In genomic region chr12:15152456-15152855, GRCh38 we compare ENCODE assay signal across 10 cellular contexts.
DNase-seq lines count a peak whose midpoint lies in the region; ATAC-seq and TF ChIP-seq lines count a peak whose summit lies in the region.
"Had no signal": no experiment of that assay in that cellular context is flagged by ENCODE, and none has a peak within 500 bp of the region (broad histone marks: within the 10 kb centered on the region; RNA-seq: fewer than 3 reads in every experiment).

No MANE protein-coding gene starts in this region.

- DNase-seq in NCI-H524 (lab: John Stamatoyannopoulos, UW) (peak; percentile 2 to 6), NCI-H524 treated with DMSO at 0.1 percent for 48 hours (lab: John Stamatoyannopoulos, UW) (no peak), esophagus muscularis mucosa (ENCODE audit: extremely low spot score) (no peak), vagina (ENCODE audit: extremely low spot score in 2 of 2) (no peak), NCI-H2107 (lab: John Stamatoyannopoulos, UW) (no peak)
- no peak for DNase-seq in activated CD4-positive, alpha-beta T cell treated with anti-CD3 and anti-CD28 coated beads, Interleukin-2, amount 50 U/mL, for 48 hours
- DNase-seq: activated T-cell treated with anti-CD3 and anti-CD28 coated beads, Interleukin-2, amount 50 U/mL, for 4 hours; colonic mucosa had no signal

- TF ChIP-seq POLR2A in esophagus muscularis mucosa (IDR thresholded peaks at IDR 0.05; ENCODE audit: low read depth), result no peak
- TF ChIP-seq POLR2A in vagina (IDR thresholded peaks at IDR 0.05), result no peak

- TF ChIP-seq EP300 in esophagus muscularis mucosa (IDR thresholded peaks at IDR 0.05), result no peak

- H3K9me3 ChIP-seq in esophagus muscularis mucosa (no peaks in the 10 kb centered on the region), muscle layer of duodenum (ENCODE audit: control insufficient read depth in 1 of 2, low read length in 2 of 2) (no peaks in the 10 kb centered on the region), vagina (no peaks in the 10 kb centered on the region)
- H3K9me3 ChIP-seq: colonic mucosa had no signal

- ATAC-seq in HG02840 (IDR thresholded peaks at IDR 0.05; ENCODE audit: low FRiP score, unreplicated experiment), result no peak
- ATAC-seq: activated T-cell treated with anti-CD3 and anti-CD28 coated beads, Interleukin-2, amount 50 U/mL, for 4 hours had no signal

- H3K4me1 ChIP-seq in esophagus muscularis mucosa (peaks cover 12 to 49% (median 36%) of the 10 kb centered on the region in 4 donors), muscle layer of duodenum (ENCODE audit: control insufficient read depth in 1 of 2, insufficient read depth in 2 of 2, low read length in 2 of 2) (peaks cover 15 to 36% of the 10 kb centered on the region in 2 donors), vagina (peaks cover 47% of the 10 kb centered on the region)
- H3K4me1 ChIP-seq: colonic mucosa had no signal

- H3K4me3 ChIP-seq in esophagus muscularis mucosa (no peak overlapping the region), muscle layer of duodenum (ENCODE audit: low read depth in 1 of 2, low read length in 2 of 2) (no peak overlapping the region), vagina (no peak overlapping the region)
- H3K4me3 ChIP-seq: colonic mucosa had no signal

- no peaks in the 10 kb centered on the region for H3K27me3 ChIP-seq in esophagus muscularis mucosa
- no peaks in the 10 kb centered on the region for H3K27me3 ChIP-seq in muscle layer of duodenum (ENCODE audit: low read depth, low read length)
- H3K27me3 ChIP-seq in vagina, result no peaks in the 10 kb centered on the region
- H3K27me3 ChIP-seq: colonic mucosa had no signal

- H3K27ac ChIP-seq in esophagus muscularis mucosa (replicated peaks in 1 of 4) (peak overlapping the region in 3 of 4 donors; percentile 22 to 33 (median 31)), muscle layer of duodenum (ENCODE audit: low read length) (peak overlapping the region; percentile 71), vagina (peak overlapping the region; percentile 73)
- H3K27ac ChIP-seq: colonic mucosa had no signal

- intact Hi-C loops in esophagus muscularis mucosa (cut with DNase I) (loop anchor here (10.0 kb wide), 2 partner anchors 148 to 308 kb away; partner anchors contain the start of gene ART4), vagina (cut with DNase I) (loop anchor here (5.0 kb wide), 1 partner anchor 70 kb away; the partner anchor contains the start of gene RERG)

- H3K36me3 ChIP-seq in esophagus muscularis mucosa (no peaks in the 10 kb centered on the region), muscle layer of duodenum (ENCODE audit: control insufficient read depth in 1 of 2, insufficient read depth in 2 of 2, low read length in 2 of 2) (no peaks in the 10 kb centered on the region), vagina (no peaks in the 10 kb centered on the region)
- H3K36me3 ChIP-seq: colonic mucosa had no signal

- 75% methylated on average over 1 of the region's 1 CpG for WGBS in esophagus muscularis mucosa

- TF ChIP-seq CTCF in esophagus muscularis mucosa (IDR thresholded peaks at IDR 0.05) (peak in 2 of 3 experiments; percentile 29 to 42), vagina (IDR thresholded peaks at IDR 0.05) (peak in 1 of 3 experiments; percentile 28)

Comparison
In these comparisons a context has a peak if more than half of its experiments do, and no peak if none do; other contexts are left out.
1. DNase-seq: peak in NCI-H524 (2 of 2); none in NCI-H524 treated with DMSO at 0.1 percent for 48 hours (single experiment), esophagus muscularis mucosa (single experiment), vagina (0 of 2), activated CD4-positive, alpha-beta T cell treated with anti-CD3 and anti-CD28 coated beads, Interleukin-2, amount 50 U/mL, for 48 hours (0 of 2) and NCI-H2107 (single experiment).
2. Peak in every context shown above with its lines, with median percentiles within 50 percentile points of each other: H3K27ac ChIP-seq.